9 cellular contexts compared by ENCODE assay signal in the genomic region with DNA sequence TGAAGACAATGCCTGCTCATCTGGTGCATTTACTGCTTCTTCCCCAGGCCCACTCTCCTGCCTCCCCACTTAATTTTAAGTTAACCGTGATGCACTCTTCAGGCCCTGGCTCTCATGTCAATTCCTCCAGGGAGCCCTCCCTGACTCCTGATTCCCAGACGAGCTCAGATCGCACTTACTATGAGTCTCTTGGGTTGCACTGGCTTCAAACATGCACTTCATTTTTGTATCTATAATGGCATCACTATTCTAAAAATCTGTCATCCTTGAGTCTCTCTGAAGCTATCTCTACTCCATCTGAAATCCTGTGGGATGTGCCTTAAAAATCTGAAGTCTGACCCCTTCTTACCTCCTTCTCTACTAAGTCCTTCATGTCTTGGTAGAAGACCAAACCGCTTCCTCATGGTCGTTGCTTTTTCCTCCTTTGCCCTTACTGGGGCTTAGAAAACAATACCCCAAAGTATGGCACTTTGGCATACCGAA. TPM values are rescaled to one million over a fixed set of nuclear protein-coding genes. Genes with fewer than 3 reads are reported as not detected.
DNase-seq lines count a peak whose midpoint lies in the region; ATAC-seq lines count a peak whose summit lies in the region.
"Had no signal": no experiment of that assay in that cellular context is flagged by ENCODE, and none has a peak within 500 bp of the region (broad histone marks: within the 10 kb centered on the region; RNA-seq: fewer than 3 reads in every experiment).

No MANE protein-coding gene starts in this region.

- peaks cover 27% of the 10 kb centered on the region for H3K36me3 Mint-ChIP-seq in activated CD4-positive, alpha-beta memory T cell treated with anti-CD3 and anti-CD28 coated beads, Interleukin-2, amount 10 ng/mL, durations not matched to agents 7 days and 5 days (ENCODE audit: low read depth)

- POLR2A ChIA-PET in activated CD4-positive, alpha-beta memory T cell treated with anti-CD3 and anti-CD28 coated beads, Interleukin-2, amount 10 ng/mL, durations not matched to agents 7 days and 5 days (lab: Charles Lee), result interaction anchor here (0.7 to 7.1 kb wide), 14 partner anchors 12 to 152 kb away, joined by 3 to 213 read pairs (median 6); a partner anchor contains a TSS

- peak; percentile 33 for DNase-seq in NCI-H510A treated with DMSO at 0.1 percent for 48 hours (lab: John Stamatoyannopoulos, UW)
- DNase-seq in NCI-H510A (lab: John Stamatoyannopoulos, UW), result no peak
- no peak for DNase-seq in activated CD4-positive, alpha-beta memory T cell treated with anti-CD3 and anti-CD28 coated beads, Interleukin-2, amount 10 ng/mL, durations not matched to agents 7 days and 5 days
- DNase-seq in inferior parietal cortex (ENCODE audit: extremely low spot score), result peak; percentile 40
- DNase-seq in stimulated activated naive CD8-positive, alpha-beta T cell treated with anti-CD3 and anti-CD28 coated beads, Interleukin-15, amount 100 ng/mL, for 72 hours, result no peak
- no peak for DNase-seq in stimulated activated CD4-positive, alpha-beta T cell treated with anti-CD3 and anti-CD28 coated beads, Interleukin-12 subunit alpha, Interleukin-12 subunit beta, amount 100 ng/mL, for 4 hours
- DNase-seq in HuH-7.5 (ENCODE audit: low spot score), result no peak
- no peak for DNase-seq in activated CD4-positive, alpha-beta T cell treated with anti-CD3 and anti-CD28 coated beads, Interleukin-2, amount 50 U/mL, for 4 hours

- H3K4me1 Mint-ChIP-seq in activated CD4-positive, alpha-beta memory T cell treated with anti-CD3 and anti-CD28 coated beads, Interleukin-2, amount 10 ng/mL, durations not matched to agents 7 days and 5 days, result peaks cover 60% of the 10 kb centered on the region
- peaks cover 69% of the 10 kb centered on the region for H3K4me1 Mint-ChIP-seq in stimulated activated naive CD8-positive, alpha-beta T cell treated with anti-CD3 and anti-CD28 coated beads, Interleukin-15, amount 100 ng/mL, for 72 hours

- peak overlapping the region; percentile 80 for H3K27ac Mint-ChIP-seq in activated CD4-positive, alpha-beta memory T cell treated with anti-CD3 and anti-CD28 coated beads, Interleukin-2, amount 10 ng/mL, durations not matched to agents 7 days and 5 days
- peak overlapping the region; percentile 38 to 90 for H3K27ac Mint-ChIP-seq in stimulated activated naive CD8-positive, alpha-beta T cell treated with anti-CD3 and anti-CD28 coated beads, Interleukin-15, amount 100 ng/mL, for 72 hours

- CTCF ChIA-PET in activated CD4-positive, alpha-beta memory T cell treated with anti-CD3 and anti-CD28 coated beads, Interleukin-2, amount 10 ng/mL, durations not matched to agents 7 days and 5 days (lab: Charles Lee), result interaction anchor here (0.9 to 10.5 kb wide), 21 partner anchors 8 to 114 kb away, joined by 3 to 609 read pairs (median 16); a partner anchor contains a TSS

- no peak for ATAC-seq in stimulated activated naive CD8-positive, alpha-beta T cell treated with anti-CD3 and anti-CD28 coated beads, Interleukin-15, amount 100 ng/mL, for 72 hours

- H3K4me3 Mint-ChIP-seq in activated CD4-positive, alpha-beta memory T cell treated with anti-CD3 and anti-CD28 coated beads, Interleukin-2, amount 10 ng/mL, durations not matched to agents 7 days and 5 days, result peak overlapping the region; percentile 69
- H3K4me3 Mint-ChIP-seq in stimulated activated naive CD8-positive, alpha-beta T cell treated with anti-CD3 and anti-CD28 coated beads, Interleukin-15, amount 100 ng/mL, for 72 hours, result peak overlapping the region; percentile 58 to 76

- no peaks in the 10 kb centered on the region for H3K9me3 Mint-ChIP-seq in activated CD4-positive, alpha-beta memory T cell treated with anti-CD3 and anti-CD28 coated beads, Interleukin-2, amount 10 ng/mL, durations not matched to agents 7 days and 5 days
- no peaks in the 10 kb centered on the region for H3K9me3 Mint-ChIP-seq in stimulated activated naive CD8-positive, alpha-beta T cell treated with anti-CD3 and anti-CD28 coated beads, Interleukin-15, amount 100 ng/mL, for 72 hours

- H3K27me3 Mint-ChIP-seq in activated CD4-positive, alpha-beta memory T cell treated with anti-CD3 and anti-CD28 coated beads, Interleukin-2, amount 10 ng/mL, durations not matched to agents 7 days and 5 days, result no peaks in the 10 kb centered on the region
- H3K27me3 Mint-ChIP-seq in stimulated activated naive CD8-positive, alpha-beta T cell treated with anti-CD3 and anti-CD28 coated beads, Interleukin-15, amount 100 ng/mL, for 72 hours, result no peaks in the 10 kb centered on the region

RNA-seq across cellular contexts. Expression of a gene that starts 24.7 kb away (rescaled TPM):
- total RNA-seq in activated CD4-positive, alpha-beta memory T cell treated with anti-CD3 and anti-CD28 coated beads, Interleukin-2, amount 10 ng/mL, durations not matched to agents 7 days and 5 days, result not detected
- total RNA-seq: epithelial cell of proximal tubule had no signal

RNA-seq across cellular contexts. Expression of a gene that starts 57.3 kb away (rescaled TPM):
- total RNA-seq in activated CD4-positive, alpha-beta memory T cell treated with anti-CD3 and anti-CD28 coated beads, Interleukin-2, amount 10 ng/mL, durations not matched to agents 7 days and 5 days, result under 1 TPM; 0.48 to 0.58 TPM

Comparison
In these comparisons a context has a peak if more than half of its experiments do, and no peak if none do; other contexts are left out.
1. DNase-seq: peak in NCI-H510A treated with DMSO at 0.1 percent for 48 hours (single experiment) and inferior parietal cortex (single experiment); none in NCI-H510A (single experiment), activated CD4-positive, alpha-beta memory T cell treated with anti-CD3 and anti-CD28 coated beads, Interleukin-2, amount 10 ng/mL, durations not matched to agents 7 days and 5 days (single experiment), stimulated activated naive CD8-positive, alpha-beta T cell treated with anti-CD3 and anti-CD28 coated beads, Interleukin-15, amount 100 ng/mL, for 72 hours (0 of 2), stimulated activated CD4-positive, alpha-beta T cell treated with anti-CD3 and anti-CD28 coated beads, Interleukin-12 subunit alpha, Interleukin-12 subunit beta, amount 100 ng/mL, for 4 hours (single experiment), HuH-7.5 (single experiment) and activated CD4-positive, alpha-beta T cell treated with anti-CD3 and anti-CD28 coated beads, Interleukin-2, amount 50 U/mL, for 4 hours (0 of 2).